In genomic region chr5:179176166-179176565, GRCh38 we compare ENCODE assay signal across 24 cellular contexts.
"Had no signal": no experiment of that assay in that cellular context is flagged by ENCODE, and none has a peak within 500 bp of the region (broad histone marks: within the 10 kb centered on the region; RNA-seq: fewer than 3 reads in every experiment).

No MANE protein-coding gene starts in this region.

- H3K27ac ChIP-seq: esophagus squamous epithelium, neural progenitor cell, parathyroid adenoma, psoas muscle, skin epidermis, thoracic aorta, tibial nerve, upper lobe of left lung had no signal

- H3K27ac Mint-ChIP-seq: effector memory CD8-positive, alpha-beta T cell; immature natural killer cell; memory B cell; nephron; neural progenitor cell; stimulated activated naive B cell treated with anti-CD40 and anti-IgM and Interleukin-4, amounts not matched to agents 10 μg/mL and 1 μg/mL and 100 μg/mL, for 72 hours; stimulated activated naive CD8-positive, alpha-beta T cell treated with anti-CD3 and anti-CD28 coated beads, Interleukin-15, Interleukin-2, amounts not matched to agents 100 ng/mL and 50 ng/mL, for 24 hours had no signal

- H3K36me3 ChIP-seq: esophagus squamous epithelium, neural progenitor cell, thoracic aorta, upper lobe of left lung had no signal

- H3K36me3 Mint-ChIP-seq: immature natural killer cell; memory B cell; neural progenitor cell; stimulated activated naive B cell treated with anti-CD40 and anti-IgM and Interleukin-4, amounts not matched to agents 10 μg/mL and 1 μg/mL and 100 μg/mL, for 72 hours had no signal

- H3K4me1 Mint-ChIP-seq: immature natural killer cell; memory B cell; nephron; neural progenitor cell; stimulated activated naive B cell treated with anti-CD40 and anti-IgM and Interleukin-4, amounts not matched to agents 10 μg/mL and 1 μg/mL and 100 μg/mL, for 72 hours had no signal

- H3K4me3 ChIP-seq: esophagus squamous epithelium, lung, neural progenitor cell, psoas muscle, skin epidermis, thoracic aorta, tibial nerve, upper lobe of left lung had no signal

- H3K4me2 ChIP-seq: neural progenitor cell had no signal

- H3K4me3 Mint-ChIP-seq: effector memory CD8-positive, alpha-beta T cell; immature natural killer cell; memory B cell; nephron; neural progenitor cell; stimulated activated naive B cell treated with anti-CD40 and anti-IgM and Interleukin-4, amounts not matched to agents 10 μg/mL and 1 μg/mL and 100 μg/mL, for 72 hours; stimulated activated naive CD8-positive, alpha-beta T cell treated with anti-CD3 and anti-CD28 coated beads, Interleukin-15, Interleukin-2, amounts not matched to agents 100 ng/mL and 50 ng/mL, for 24 hours had no signal

- H3K9me3 Mint-ChIP-seq: effector memory CD8-positive, alpha-beta T cell; stimulated activated naive CD8-positive, alpha-beta T cell treated with anti-CD3 and anti-CD28 coated beads, Interleukin-15, Interleukin-2, amounts not matched to agents 100 ng/mL and 50 ng/mL, for 24 hours had no signal

- H3K79me2 ChIP-seq: parathyroid adenoma had no signal

- ATAC-seq: effector memory CD8-positive, alpha-beta T cell; left ventricle myocardium superior; psoas muscle; right cardiac atrium; stimulated activated naive B cell treated with anti-CD40 and anti-IgM and Interleukin-4, amounts not matched to agents 10 μg/mL and 1 μg/mL and 100 μg/mL, for 72 hours had no signal

- H3K27me3 ChIP-seq: neural progenitor cell, tibial nerve, upper lobe of left lung had no signal

- DNase-seq: cortex of kidney; effector memory CD8-positive, alpha-beta T cell; erythroblast; esophagus squamous epithelium; immature natural killer cell; islet precursor cell; psoas muscle; stimulated activated CD4-positive, alpha-beta T cell treated with anti-CD3 and anti-CD28 coated beads, Interleukin-15, amount 100 ng/mL, for 24 hours; stimulated activated CD4-positive, alpha-beta T cell treated with anti-CD3 and anti-CD28 coated beads, Interleukin-2, amount 100 ng/mL, for 48 hours; stimulated activated naive B cell treated with anti-CD40 and anti-IgM and Interleukin-4, amounts not matched to agents 10 μg/mL and 1 μg/mL and 100 μg/mL, for 72 hours; upper lobe of left lung had no signal

- H3K9me3 ChIP-seq: psoas muscle, thoracic aorta, upper lobe of left lung had no signal

- H3K9ac ChIP-seq: neural progenitor cell, parathyroid adenoma had no signal

- H3K4me1 ChIP-seq: esophagus squamous epithelium, neural progenitor cell, parathyroid adenoma, psoas muscle, tibial nerve, upper lobe of left lung had no signal

- H2AFZ ChIP-seq: neural progenitor cell, parathyroid adenoma had no signal

- FAIRE-seq: endometrium, urothelium cell line had no signal
